In the genomic region with DNA sequence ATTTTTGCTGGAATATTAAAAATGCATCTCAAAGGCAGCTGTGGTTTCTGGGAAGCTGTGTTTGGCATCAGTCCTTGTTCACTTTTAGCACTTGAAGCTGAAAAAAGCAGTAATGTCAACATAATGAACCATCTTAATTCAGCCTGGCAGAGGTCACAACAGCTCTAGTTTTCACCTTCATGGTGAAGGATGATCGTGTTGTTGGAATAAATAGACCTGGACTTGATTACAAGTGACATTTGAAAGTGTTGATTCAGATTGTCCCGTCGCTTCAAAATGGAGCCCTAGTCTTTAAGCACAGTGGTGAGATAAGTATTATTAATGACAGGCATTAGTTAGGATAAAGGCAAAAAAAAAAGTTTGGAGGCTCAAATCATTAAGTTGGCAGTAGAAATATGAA, we compare ENCODE assay signal across 1 cellular context.
TF ChIP-seq lines count a peak whose summit lies in the region.

No MANE protein-coding gene starts in this region.

TF ChIP-seq in GM23338, 12 proteins besides CTCF, POLR2A, EP300 and RAD21 (continued from another document):
- TF ChIP-seq ZNF462 (CRISPR knock-in tag; IDR thresholded peaks at IDR 0.05): no peak
- TF ChIP-seq POLR2AphosphoS5 (IDR thresholded peaks at IDR 0.05; ENCODE audit: low read depth): no peak
- TF ChIP-seq EZH2phosphoT487 (IDR thresholded peaks at IDR 0.05; ENCODE audit: unreplicated experiment): no peak
- TF ChIP-seq ZNF114 (CRISPR knock-in tag; IDR thresholded peaks at IDR 0.05): no peak
- no peak for TF ChIP-seq EZH2 (IDR thresholded peaks at IDR 0.05; ENCODE audit: low read depth, unreplicated experiment)
- TF ChIP-seq, protein P1, sequence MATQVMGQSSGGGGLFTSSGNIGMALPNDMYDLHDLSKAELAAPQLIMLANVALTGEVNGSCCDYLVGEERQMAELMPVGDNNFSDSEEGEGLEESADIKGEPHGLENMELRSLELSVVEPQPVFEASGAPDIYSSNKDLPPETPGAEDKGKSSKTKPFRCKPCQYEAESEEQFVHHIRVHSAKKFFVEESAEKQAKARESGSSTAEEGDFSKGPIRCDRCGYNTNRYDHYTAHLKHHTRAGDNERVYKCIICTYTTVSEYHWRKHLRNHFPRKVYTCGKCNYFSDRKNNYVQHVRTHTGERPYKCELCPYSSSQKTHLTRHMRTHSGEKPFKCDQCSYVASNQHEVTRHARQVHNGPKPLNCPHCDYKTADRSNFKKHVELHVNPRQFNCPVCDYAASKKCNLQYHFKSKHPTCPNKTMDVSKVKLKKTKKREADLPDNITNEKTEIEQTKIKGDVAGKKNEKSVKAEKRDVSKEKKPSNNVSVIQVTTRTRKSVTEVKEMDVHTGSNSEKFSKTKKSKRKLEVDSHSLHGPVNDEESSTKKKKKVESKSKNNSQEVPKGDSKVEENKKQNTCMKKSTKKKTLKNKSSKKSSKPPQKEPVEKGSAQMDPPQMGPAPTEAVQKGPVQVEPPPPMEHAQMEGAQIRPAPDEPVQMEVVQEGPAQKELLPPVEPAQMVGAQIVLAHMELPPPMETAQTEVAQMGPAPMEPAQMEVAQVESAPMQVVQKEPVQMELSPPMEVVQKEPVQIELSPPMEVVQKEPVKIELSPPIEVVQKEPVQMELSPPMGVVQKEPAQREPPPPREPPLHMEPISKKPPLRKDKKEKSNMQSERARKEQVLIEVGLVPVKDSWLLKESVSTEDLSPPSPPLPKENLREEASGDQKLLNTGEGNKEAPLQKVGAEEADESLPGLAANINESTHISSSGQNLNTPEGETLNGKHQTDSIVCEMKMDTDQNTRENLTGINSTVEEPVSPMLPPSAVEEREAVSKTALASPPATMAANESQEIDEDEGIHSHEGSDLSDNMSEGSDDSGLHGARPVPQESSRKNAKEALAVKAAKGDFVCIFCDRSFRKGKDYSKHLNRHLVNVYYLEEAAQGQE (IDR thresholded peaks at IDR 0.05; ENCODE audit: unreplicated experiment): no peak
